In the genomic region with DNA sequence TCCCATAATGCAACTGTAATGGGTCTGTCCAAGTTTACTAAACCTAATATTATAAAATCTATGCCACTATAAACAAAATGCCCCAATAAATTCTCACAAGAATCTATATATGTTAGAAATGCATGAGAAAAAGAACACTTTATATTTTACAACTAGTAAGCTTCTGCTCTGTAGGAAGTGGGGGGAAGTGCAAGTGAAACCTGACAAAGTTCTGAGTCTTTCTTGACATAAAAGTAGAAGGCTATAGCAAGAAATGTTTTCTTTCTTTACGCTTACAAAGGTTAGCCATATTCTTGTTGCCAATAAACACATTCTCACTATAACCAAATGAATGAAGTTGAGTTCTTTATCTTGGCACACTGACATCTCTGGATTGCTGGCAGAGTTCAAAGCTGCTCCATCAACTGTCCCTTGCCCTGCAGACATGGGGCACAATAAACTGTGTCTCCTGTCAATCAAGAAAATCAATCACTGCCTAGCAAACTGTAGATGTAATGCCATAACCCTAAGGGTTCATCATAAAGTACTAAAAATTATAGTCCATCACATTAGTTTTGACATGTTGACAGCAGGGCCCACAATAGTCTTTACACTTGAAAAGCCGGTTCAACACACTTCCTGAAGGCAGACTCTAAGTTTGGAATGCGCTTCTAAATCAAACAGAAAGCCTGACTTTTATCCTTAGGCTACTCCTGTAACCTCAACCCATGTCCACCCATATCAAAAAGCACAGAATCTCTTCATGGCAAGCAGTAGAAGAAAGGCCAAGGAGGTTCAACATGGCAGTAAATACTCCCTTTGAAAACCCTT, we compare ENCODE assay signal across 13 cellular contexts.
"Had no signal": no experiment of that assay in that cellular context is flagged by ENCODE, and none has a peak within 500 bp of the region (broad histone marks: within the 10 kb centered on the region; RNA-seq: fewer than 3 reads in every experiment).

No MANE protein-coding gene starts in this region.

- ATAC-seq: activated CD8-positive, alpha-beta T cell treated with anti-CD3 and anti-CD28 coated beads, Interleukin-2, amount 10 ng/mL, durations not matched to agents 7 days and 5 days; foreskin keratinocyte; left cardiac atrium had no signal

- FAIRE-seq: astrocyte had no signal

- H3K4me1 ChIP-seq: foreskin keratinocyte, neural progenitor cell, thyroid gland had no signal

- H3K36me3 ChIP-seq: neural progenitor cell, ovary, thyroid gland had no signal

- DNase-seq: activated CD4-positive, alpha-beta T cell treated with anti-CD3 and anti-CD28 coated beads for 1 hour; activated CD8-positive, alpha-beta memory T cell treated with anti-CD3 and anti-CD28 coated beads, Interleukin-2, amount 50 U/mL, for 48 hours; activated CD8-positive, alpha-beta T cell treated with anti-CD3 and anti-CD28 coated beads, Interleukin-2, amount 10 ng/mL, durations not matched to agents 7 days and 5 days; activated naive CD4-positive, alpha-beta T cell treated with anti-CD3 and anti-CD28 coated beads for 36 hours; foreskin keratinocyte; head of caudate nucleus; left cardiac atrium; ovary; stimulated activated CD4-positive, alpha-beta T cell treated with anti-CD3 and anti-CD28 coated beads, Interleukin-4, amount 100 ng/mL, for 4 hours; T-helper 9 cell; thyroid gland had no signal

- H3K4me3 ChIP-seq: neural progenitor cell, ovary, thyroid gland had no signal

- H3K9me3 ChIP-seq: ovary, thyroid gland had no signal

- H3K27me3 ChIP-seq: foreskin keratinocyte, neural progenitor cell, ovary, thyroid gland had no signal

- H3K27ac ChIP-seq: foreskin keratinocyte, neural progenitor cell, ovary, thyroid gland had no signal
